Comparison of ENCODE assay signal across 16 cellular contexts in the genomic region with DNA sequence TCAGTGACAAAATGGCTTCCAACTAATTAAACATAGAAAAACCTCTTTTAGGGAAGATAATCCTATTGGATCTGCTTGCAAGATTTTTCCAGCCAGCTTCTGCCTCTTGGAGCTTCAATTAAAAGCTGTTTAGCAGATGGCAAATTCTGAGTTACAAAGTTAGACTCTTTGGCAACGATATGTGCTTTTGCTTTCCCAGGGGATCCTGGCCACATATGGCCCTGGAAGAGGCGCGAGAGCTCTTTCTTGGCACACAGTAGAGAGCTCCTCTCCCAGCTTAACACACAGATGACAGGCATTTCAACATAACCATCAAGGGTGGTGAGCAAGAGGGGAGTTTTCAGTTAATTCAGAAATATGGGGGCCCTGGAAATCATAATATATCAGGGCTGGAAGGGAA. TPM values are rescaled to one million over a fixed set of nuclear protein-coding genes. Genes with fewer than 3 reads are reported as not detected.
DNase-seq lines count a peak whose midpoint lies in the region; ATAC-seq and TF ChIP-seq lines count a peak whose summit lies in the region.
"Had no signal": no experiment of that assay in that cellular context is flagged by ENCODE, and none has a peak within 500 bp of the region (broad histone marks: within the 10 kb centered on the region; RNA-seq: fewer than 3 reads in every experiment).

No MANE protein-coding gene starts in this region.

- no peak for TF ChIP-seq CTCF in heart left ventricle (IDR thresholded peaks at IDR 0.05)

- H3K4me3 ChIP-seq in heart left ventricle: no peak overlapping the region
- no peak overlapping the region for H3K4me3 ChIP-seq in MG63

- no peak for TF ChIP-seq POLR2A in heart left ventricle (IDR thresholded peaks at IDR 0.05)

- peak; percentile 91 for DNase-seq in G401 (ENCODE audit: low spot score)
- peak; percentile 42 for DNase-seq in amniotic epithelial cell (ENCODE audit: low read depth)
- DNase-seq in heart left ventricle: peak in 4 of 5 donors; percentile 41 to 66 (median 52)
- no peak for DNase-seq in sciatic nerve (ENCODE audit: low spot score)
- DNase-seq in HuH-7.5 (ENCODE audit: low spot score): no peak
- DNase-seq in MG63: no peak
- no peak for DNase-seq in activated effector memory CD4-positive, alpha-beta T cell treated with anti-CD3 and anti-CD28 coated beads, Interleukin-2, amount 50 U/mL, for 16 hours
- DNase-seq: erythroblast; KBM-7; NCI-H2029 treated with DMSO at 0.1 percent for 48 hours; stimulated activated CD4-positive, alpha-beta T cell treated with anti-CD3 and anti-CD28 coated beads, Interleukin-1b, Interleukin-23, amount 100 ng/mL, for 48 hours; T-helper 1 cell had no signal

- peaks cover 0 to 18% (median 0%) of the 10 kb centered on the region in 12 donors for H3K9me3 ChIP-seq in heart left ventricle
- H3K9me3 ChIP-seq in MG63: no peaks in the 10 kb centered on the region
- H3K9me3 ChIP-seq: neutrophil had no signal

- in situ Hi-C loops in G401 (cut with HindIII; ENCODE audit: low sequenced_read_pairs): no loop called here

- H3K27me3 ChIP-seq in heart left ventricle (no peaks in the 10 kb centered on the region), MG63 (no peaks in the 10 kb centered on the region)
- H3K27me3 ChIP-seq: neutrophil had no signal

- intact Hi-C loops in heart left ventricle (cut with DNase I): loop anchor here in 1 of 10 donors (5.0 kb wide), 2 partner anchors 39 to 76 kb away; a partner anchor contains a TSS
- intact Hi-C loops in sciatic nerve (cut with DNase I): no loop called here

- H3K36me3 ChIP-seq in heart left ventricle (no peaks in the 10 kb centered on the region), MG63 (no peaks in the 10 kb centered on the region)
- H3K36me3 ChIP-seq: neutrophil had no signal

- WGBS in heart left ventricle, 4 donors: 19 to 49% (median 35%) methylated on average over 3 of the region's 3 CpGs

- H3K4me1 ChIP-seq in heart left ventricle: peaks cover 0 to 49% (median 27%) of the 10 kb centered on the region in 12 donors

- ATAC-seq in heart left ventricle: peak; percentile 35 to 79 (median 70)
- ATAC-seq in sciatic nerve: peak; percentile 48
- no peak for ATAC-seq in HG03520 (IDR thresholded peaks at IDR 0.05; ENCODE audit: unreplicated experiment)
- ATAC-seq: activated T-helper 17 cell treated with anti-CD3 and anti-CD28 coated beads, Interleukin-2, amount 50 U/mL, for 72 hours; stimulated activated memory B cell treated with anti-CD40 and anti-IgM and Interleukin-4, amounts not matched to agents 10 μg/mL and 1 μg/mL and 100 μg/mL, for 72 hours had no signal

- peak overlapping the region in 10 of 12 donors; percentile 12 to 70 (median 51) for H3K27ac ChIP-seq in heart left ventricle
- H3K27ac ChIP-seq: neutrophil had no signal

RNA-seq across cellular contexts. Expression of a gene that starts 41.6 kb away (rescaled TPM):
- total RNA-seq in G401 (2014; rRNA removed; shearing (Covaris generic)): not detected in 2 replicates
- total RNA-seq in heart left ventricle: 10 to 100 TPM in 2 of 9 donors, 1 to 10 TPM in 6, under 1 TPM in 1; 0.96 to 81.1 (median 5.5) TPM
- 10 to 100 TPM in 1 of 2 donors, 1 to 10 TPM in 1; 5.0 to 12.0 TPM for polyA plus RNA-seq in heart left ventricle
- total RNA-seq in sciatic nerve: 54.4 TPM
- not detected in 2 replicates for total RNA-seq in MG63 (2014; rRNA removed; shearing (Covaris generic); ENCODE audit: low replicate concordance)

Comparison
In these comparisons a context has a peak if more than half of its experiments do, and no peak if none do; other contexts are left out.
1. DNase-seq: peak in G401 (single experiment), amniotic epithelial cell (single experiment) and heart left ventricle (4 of 5); none in sciatic nerve (single experiment), HuH-7.5 (single experiment), MG63 (single experiment) and activated effector memory CD4-positive, alpha-beta T cell treated with anti-CD3 and anti-CD28 coated beads, Interleukin-2, amount 50 U/mL, for 16 hours (single experiment).